ENCODE assay signal across 21 cellular contexts in the genomic region with DNA sequence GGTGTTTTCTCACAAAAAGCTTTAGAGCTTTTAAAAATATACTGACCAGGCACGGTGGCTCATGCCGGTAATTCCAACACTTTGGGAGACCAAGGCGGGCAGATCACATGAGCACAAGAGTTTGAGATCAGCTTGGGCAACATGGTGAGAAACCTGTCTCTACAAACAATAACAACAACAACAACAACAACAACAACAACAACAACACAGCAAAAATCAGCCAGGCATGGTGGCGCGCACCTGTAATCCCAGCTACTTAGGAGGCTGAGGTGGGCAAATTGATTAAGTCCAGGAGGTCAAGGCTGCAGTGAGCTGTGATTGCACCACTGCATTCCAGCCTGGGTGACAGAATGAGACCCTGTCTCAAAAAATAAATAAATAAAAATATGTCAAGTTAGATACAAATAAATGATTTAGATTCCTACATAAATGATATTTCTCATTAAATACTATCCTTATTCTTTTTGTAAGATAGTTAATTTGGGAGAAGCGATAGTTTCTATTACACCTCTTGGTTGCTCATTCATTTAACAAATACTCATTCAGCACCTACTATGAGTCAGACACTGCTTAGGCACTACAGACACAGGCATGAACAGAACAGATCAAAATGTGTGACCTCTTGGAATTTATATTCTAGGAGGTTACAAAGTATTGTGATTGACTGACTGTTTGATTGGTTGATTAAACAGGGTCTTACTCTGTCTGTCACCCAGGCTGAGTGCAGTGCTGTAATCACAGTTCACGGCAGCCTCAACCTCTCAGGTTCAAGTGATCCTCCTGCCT.
"Had no signal": no experiment of that assay in that cellular context is flagged by ENCODE, and none has a peak within 500 bp of the region (broad histone marks: within the 10 kb centered on the region; RNA-seq: fewer than 3 reads in every experiment).

No MANE protein-coding gene starts in this region.

- H3K27ac Mint-ChIP-seq: IgD-negative memory B cell had no signal

- DNase-seq: Kasumi-1, MM.1S, NCI-H1092 treated with DMSO at 0.1 percent for 48 hours, NCI-H1436, NCI-H187, NCI-H2029, NCI-H2081 treated with DMSO at 0.1 percent for 48 hours, NCI-H2171, NCI-H226, NCI-H446, NCI-H510A, NCI-H524 treated with DMSO at 0.1 percent for 48 hours, NCI-H69, NCI-H774, Right ventricle myocardium superior, RPMI8226, SIG-M5 had no signal

- H3K27me3 Mint-ChIP-seq: IgD-negative memory B cell had no signal

- H3K4me1 Mint-ChIP-seq: IgD-negative memory B cell had no signal

- ATAC-seq: K562 had no signal

- H3K9me3 Mint-ChIP-seq: IgD-negative memory B cell had no signal

- H3K4me3 Mint-ChIP-seq: IgD-negative memory B cell had no signal

- H3K4me3 ChIP-seq: K562, SJSA1, SK-N-MC had no signal
